Comparison of ENCODE assay signal across 1 cellular context in the genomic region with DNA sequence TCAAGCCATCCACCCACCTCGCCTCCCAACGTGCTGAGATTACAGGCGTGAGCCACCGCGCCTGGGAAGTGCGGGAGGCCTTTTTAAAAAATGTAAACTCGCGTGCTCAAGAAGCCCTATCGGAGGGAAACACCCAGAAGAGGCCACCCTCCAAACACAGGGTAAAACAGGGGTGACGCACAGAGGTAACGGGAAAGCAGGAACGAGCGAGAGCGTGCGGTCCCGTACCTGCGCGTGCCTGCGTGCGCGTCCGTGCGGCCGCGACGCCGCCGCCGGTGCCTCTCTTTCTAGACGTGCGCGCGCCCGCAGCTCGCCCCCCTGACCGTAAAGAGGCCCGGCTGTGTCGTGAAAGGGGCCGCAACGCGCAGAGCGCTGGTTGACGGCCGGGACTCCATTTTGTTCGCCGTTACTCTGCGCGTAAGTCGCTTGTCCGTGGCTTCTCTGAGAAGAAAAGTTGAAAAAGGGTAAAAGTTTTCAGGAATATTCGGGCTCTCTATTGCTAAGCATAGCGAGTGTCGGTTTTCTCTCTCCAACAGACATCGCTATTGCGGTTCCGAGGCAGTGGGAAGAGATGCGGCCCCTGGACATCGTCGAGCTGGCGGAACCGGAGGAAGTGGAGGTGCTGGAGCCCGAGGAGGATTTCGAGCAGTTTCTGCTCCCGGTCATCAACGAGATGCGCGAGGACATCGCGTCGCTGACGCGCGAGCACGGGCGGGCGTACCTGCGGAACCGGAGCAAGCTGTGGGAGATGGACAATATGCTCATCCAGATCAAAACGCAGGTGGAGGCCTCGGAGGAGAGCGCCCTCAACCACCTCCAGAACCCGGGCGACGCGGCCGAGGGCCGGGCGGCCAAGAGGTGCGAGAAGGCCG.
A peak's percentile ranks its signal among the peaks of the same experiment; 100 is the strongest.
TF ChIP-seq lines count a peak whose summit lies in the region.

A gene (plus strand): TSS at position 394 of the 872 bp plus-strand sequence. CDS start 178 bp downstream, at position 572.

TF ChIP-seq in HepG2, 621 proteins besides CTCF, POLR2A, EP300 and RAD21 (continued from another document and continues in another):
- no peak for TF ChIP-seq SP140L (CRISPR knock-in tag; IDR thresholded peaks at IDR 0.05; ENCODE audit: borderline replicate concordance)
- no peak for TF ChIP-seq HMG20A (CRISPR knock-in tag; IDR thresholded peaks at IDR 0.05; ENCODE audit: borderline replicate concordance)
- peak; percentile 83 for TF ChIP-seq ZNF451 (CRISPR knock-in tag; IDR thresholded peaks at IDR 0.05)
- TF ChIP-seq HOXD1 (CRISPR knock-in tag; IDR thresholded peaks at IDR 0.05): peak; percentile 72; the same call in 1 of the 2 replicates
- TF ChIP-seq, protein P1, sequence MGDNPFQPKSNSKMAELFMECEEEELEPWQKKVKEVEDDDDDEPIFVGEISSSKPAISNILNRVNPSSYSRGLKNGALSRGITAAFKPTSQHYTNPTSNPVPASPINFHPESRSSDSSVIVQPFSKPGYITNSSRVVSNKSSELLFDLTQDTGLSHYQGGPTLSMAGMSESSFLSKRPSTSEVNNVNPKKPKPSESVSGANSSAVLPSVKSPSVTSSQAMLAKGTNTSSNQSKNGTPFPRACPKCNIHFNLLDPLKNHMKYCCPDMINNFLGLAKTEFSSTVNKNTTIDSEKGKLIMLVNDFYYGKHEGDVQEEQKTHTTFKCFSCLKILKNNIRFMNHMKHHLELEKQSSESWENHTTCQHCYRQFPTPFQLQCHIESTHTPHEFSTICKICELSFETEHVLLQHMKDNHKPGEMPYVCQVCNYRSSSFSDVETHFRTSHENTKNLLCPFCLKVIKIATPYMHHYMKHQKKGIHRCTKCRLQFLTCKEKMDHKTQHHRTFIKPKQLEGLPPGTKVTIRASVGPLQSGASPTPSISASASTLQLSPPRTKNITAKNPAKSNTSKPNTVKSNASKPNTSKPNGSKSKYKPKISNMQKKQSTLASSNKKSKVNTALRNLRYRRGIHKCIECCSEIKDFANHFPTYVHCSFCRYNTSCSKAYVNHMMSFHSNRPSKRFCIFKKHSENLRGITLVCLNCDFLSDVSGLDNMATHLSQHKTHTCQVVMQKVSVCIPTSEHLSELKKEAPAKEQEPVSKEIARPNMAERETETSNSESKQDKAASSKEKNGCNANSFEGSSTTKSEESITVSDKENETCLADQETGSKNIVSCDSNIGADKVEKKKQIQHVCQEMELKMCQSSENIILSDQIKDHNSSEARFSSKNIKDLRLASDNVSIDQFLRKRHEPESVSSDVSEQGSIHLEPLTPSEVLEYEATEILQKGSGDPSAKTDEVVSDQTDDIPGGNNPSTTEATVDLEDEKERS (CRISPR knock-in tag; IDR thresholded peaks at IDR 0.05): peak; percentile 64; the same call in 1 of the 2 replicates
- TF ChIP-seq, protein P2, sequence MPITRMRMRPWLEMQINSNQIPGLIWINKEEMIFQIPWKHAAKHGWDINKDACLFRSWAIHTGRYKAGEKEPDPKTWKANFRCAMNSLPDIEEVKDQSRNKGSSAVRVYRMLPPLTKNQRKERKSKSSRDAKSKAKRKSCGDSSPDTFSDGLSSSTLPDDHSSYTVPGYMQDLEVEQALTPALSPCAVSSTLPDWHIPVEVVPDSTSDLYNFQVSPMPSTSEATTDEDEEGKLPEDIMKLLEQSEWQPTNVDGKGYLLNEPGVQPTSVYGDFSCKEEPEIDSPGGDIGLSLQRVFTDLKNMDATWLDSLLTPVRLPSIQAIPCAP (CRISPR knock-in tag; IDR thresholded peaks at IDR 0.05; ENCODE audit: low read depth): 0 out of 2 replicates have a peak, but pooled peaks have one; percentile 57
- TF ChIP-seq U2AF1 (optimal IDR thresholded peaks at IDR 0.05; ENCODE audit: low read depth, low read length): no peak
- TF ChIP-seq FOXK2 (IDR thresholded peaks at IDR 0.05): no peak
- no peak for TF ChIP-seq TRIM24 (CRISPR knock-in tag; IDR thresholded peaks at IDR 0.05)
- no peak for TF ChIP-seq ZNF382 (CRISPR knock-in tag; IDR thresholded peaks at IDR 0.05; ENCODE audit: borderline replicate concordance)
- TF ChIP-seq, protein P3, sequence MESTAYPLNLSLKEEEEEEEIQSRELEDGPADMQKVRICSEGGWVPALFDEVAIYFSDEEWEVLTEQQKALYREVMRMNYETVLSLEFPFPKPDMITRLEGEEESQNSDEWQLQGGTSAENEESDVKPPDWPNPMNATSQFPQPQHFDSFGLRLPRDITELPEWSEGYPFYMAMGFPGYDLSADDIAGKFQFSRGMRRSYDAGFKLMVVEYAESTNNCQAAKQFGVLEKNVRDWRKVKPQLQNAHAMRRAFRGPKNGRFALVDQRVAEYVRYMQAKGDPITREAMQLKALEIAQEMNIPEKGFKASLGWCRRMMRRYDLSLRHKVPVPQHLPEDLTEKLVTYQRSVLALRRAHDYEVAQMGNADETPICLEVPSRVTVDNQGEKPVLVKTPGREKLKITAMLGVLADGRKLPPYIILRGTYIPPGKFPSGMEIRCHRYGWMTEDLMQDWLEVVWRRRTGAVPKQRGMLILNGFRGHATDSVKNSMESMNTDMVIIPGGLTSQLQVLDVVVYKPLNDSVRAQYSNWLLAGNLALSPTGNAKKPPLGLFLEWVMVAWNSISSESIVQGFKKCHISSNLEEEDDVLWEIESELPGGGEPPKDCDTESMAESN (CRISPR knock-in tag; conservative IDR thresholded peaks at IDR 0.05): peak; percentile 70
- TF ChIP-seq, protein P4, sequence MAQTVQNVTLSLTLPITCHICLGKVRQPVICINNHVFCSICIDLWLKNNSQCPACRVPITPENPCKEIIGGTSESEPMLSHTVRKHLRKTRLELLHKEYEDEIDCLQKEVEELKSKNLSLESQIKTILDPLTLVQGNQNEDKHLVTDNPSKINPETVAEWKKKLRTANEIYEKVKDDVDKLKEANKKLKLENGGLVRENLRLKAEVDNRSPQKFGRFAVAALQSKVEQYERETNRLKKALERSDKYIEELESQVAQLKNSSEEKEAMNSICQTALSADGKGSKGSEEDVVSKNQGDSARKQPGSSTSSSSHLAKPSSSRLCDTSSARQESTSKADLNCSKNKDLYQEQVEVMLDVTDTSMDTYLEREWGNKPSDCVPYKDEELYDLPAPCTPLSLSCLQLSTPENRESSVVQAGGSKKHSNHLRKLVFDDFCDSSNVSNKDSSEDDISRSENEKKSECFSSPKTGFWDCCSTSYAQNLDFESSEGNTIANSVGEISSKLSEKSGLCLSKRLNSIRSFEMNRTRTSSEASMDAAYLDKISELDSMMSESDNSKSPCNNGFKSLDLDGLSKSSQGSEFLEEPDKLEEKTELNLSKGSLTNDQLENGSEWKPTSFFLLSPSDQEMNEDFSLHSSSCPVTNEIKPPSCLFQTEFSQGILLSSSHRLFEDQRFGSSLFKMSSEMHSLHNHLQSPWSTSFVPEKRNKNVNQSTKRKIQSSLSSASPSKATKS (CRISPR knock-in tag; IDR thresholded peaks at IDR 0.05): no peak
- peak; percentile 72; the same call in 1 of the 2 replicates for TF ChIP-seq GFI1 (CRISPR knock-in tag; IDR thresholded peaks at IDR 0.05; ENCODE audit: borderline replicate concordance)
- TF ChIP-seq, protein P5, sequence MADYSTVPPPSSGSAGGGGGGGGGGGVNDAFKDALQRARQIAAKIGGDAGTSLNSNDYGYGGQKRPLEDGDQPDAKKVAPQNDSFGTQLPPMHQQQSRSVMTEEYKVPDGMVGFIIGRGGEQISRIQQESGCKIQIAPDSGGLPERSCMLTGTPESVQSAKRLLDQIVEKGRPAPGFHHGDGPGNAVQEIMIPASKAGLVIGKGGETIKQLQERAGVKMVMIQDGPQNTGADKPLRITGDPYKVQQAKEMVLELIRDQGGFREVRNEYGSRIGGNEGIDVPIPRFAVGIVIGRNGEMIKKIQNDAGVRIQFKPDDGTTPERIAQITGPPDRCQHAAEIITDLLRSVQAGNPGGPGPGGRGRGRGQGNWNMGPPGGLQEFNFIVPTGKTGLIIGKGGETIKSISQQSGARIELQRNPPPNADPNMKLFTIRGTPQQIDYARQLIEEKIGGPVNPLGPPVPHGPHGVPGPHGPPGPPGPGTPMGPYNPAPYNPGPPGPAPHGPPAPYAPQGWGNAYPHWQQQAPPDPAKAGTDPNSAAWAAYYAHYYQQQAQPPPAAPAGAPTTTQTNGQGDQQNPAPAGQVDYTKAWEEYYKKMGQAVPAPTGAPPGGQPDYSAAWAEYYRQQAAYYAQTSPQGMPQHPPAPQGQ (CRISPR knock-in tag; IDR thresholded peaks at IDR 0.05; ENCODE audit: borderline replicate concordance): no peak
- TF ChIP-seq, protein P6, sequence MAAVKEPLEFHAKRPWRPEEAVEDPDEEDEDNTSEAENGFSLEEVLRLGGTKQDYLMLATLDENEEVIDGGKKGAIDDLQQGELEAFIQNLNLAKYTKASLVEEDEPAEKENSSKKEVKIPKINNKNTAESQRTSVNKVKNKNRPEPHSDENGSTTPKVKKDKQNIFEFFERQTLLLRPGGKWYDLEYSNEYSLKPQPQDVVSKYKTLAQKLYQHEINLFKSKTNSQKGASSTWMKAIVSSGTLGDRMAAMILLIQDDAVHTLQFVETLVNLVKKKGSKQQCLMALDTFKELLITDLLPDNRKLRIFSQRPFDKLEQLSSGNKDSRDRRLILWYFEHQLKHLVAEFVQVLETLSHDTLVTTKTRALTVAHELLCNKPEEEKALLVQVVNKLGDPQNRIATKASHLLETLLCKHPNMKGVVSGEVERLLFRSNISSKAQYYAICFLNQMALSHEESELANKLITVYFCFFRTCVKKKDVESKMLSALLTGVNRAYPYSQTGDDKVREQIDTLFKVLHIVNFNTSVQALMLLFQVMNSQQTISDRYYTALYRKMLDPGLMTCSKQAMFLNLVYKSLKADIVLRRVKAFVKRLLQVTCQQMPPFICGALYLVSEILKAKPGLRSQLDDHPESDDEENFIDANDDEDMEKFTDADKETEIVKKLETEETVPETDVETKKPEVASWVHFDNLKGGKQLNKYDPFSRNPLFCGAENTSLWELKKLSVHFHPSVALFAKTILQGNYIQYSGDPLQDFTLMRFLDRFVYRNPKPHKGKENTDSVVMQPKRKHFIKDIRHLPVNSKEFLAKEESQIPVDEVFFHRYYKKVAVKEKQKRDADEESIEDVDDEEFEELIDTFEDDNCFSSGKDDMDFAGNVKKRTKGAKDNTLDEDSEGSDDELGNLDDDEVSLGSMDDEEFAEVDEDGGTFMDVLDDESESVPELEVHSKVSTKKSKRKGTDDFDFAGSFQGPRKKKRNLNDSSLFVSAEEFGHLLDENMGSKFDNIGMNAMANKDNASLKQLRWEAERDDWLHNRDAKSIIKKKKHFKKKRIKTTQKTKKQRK (IDR thresholded peaks at IDR 0.05; ENCODE audit: low read length): no peak
- TF ChIP-seq ARNT (IDR thresholded peaks at IDR 0.05): no peak
- TF ChIP-seq ZNF556 (CRISPR knock-in tag; IDR thresholded peaks at IDR 0.05; ENCODE audit: borderline replicate concordance): peak; percentile 66
- TF ChIP-seq, protein P7, sequence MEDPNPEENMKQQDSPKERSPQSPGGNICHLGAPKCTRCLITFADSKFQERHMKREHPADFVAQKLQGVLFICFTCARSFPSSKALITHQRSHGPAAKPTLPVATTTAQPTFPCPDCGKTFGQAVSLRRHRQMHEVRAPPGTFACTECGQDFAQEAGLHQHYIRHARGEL (CRISPR knock-in tag; IDR thresholded peaks at IDR 0.05): no peak
- TF ChIP-seq, protein P8, sequence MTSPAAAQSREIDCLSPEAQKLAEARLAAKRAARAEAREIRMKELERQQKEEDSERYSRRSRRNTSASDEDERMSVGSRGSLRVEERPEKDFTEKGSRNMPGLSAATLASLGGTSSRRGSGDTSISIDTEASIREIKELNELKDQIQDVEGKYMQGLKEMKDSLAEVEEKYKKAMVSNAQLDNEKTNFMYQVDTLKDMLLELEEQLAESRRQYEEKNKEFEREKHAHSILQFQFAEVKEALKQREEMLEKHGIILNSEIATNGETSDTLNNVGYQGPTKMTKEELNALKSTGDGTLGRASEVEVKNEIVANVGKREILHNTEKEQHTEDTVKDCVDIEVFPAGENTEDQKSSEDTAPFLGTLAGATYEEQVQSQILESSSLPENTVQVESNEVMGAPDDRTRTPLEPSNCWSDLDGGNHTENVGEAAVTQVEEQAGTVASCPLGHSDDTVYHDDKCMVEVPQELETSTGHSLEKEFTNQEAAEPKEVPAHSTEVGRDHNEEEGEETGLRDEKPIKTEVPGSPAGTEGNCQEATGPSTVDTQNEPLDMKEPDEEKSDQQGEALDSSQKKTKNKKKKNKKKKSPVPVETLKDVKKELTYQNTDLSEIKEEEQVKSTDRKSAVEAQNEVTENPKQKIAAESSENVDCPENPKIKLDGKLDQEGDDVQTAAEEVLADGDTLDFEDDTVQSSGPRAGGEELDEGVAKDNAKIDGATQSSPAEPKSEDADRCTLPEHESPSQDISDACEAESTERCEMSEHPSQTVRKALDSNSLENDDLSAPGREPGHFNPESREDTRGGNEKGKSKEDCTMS (CRISPR knock-in tag; conservative IDR thresholded peaks at IDR 0.05): no peak
- TF ChIP-seq ZNF839 (CRISPR knock-in tag; IDR thresholded peaks at IDR 0.05; ENCODE audit: borderline replicate concordance): no peak
- TF ChIP-seq SNRNP70 (IDR thresholded peaks at IDR 0.05; ENCODE audit: low read depth, low read length): no peak
- TF ChIP-seq PHF21A (CRISPR knock-in tag; IDR thresholded peaks at IDR 0.05): peak; percentile 80
- no peak for TF ChIP-seq ADNP (CRISPR knock-in tag; IDR thresholded peaks at IDR 0.05)
- TF ChIP-seq ZNF577 (CRISPR knock-in tag; IDR thresholded peaks at IDR 0.05; ENCODE audit: borderline replicate concordance, low read depth): no peak
- peak; percentile 60; the same call in 1 of the 2 replicates for TF ChIP-seq REXO4 (CRISPR knock-in tag; IDR thresholded peaks at IDR 0.05; ENCODE audit: borderline replicate concordance)
